18 cellular contexts compared by ENCODE assay signal in genomic region chr1:51624851-51625250, GRCh38. TPM values are rescaled to one million over a fixed set of nuclear protein-coding genes. Genes with fewer than 3 reads are reported as not detected.
DNase-seq lines count a peak whose midpoint lies in the region; ATAC-seq, FAIRE-seq and TF ChIP-seq lines count a peak whose summit lies in the region.
"Had no signal": no experiment of that assay in that cellular context is flagged by ENCODE, and none has a peak within 500 bp of the region (broad histone marks: within the 10 kb centered on the region; RNA-seq: fewer than 3 reads in every experiment).

No MANE protein-coding gene starts in this region.

- peak overlapping the region; percentile 66 for H3K27ac ChIP-seq in Panc1 (ENCODE audit: low read length)
- peak overlapping the region; percentile 1 for H3K27ac ChIP-seq in substantia nigra (ENCODE audit: low read depth, low read length, poor library complexity, severe bottlenecking)

- H3K4me1 ChIP-seq in Panc1 (ENCODE audit: control insufficient read depth, insufficient read depth, low read length), result peaks cover 44% of the 10 kb centered on the region

- intact Hi-C loops in Panc1 (cut with micrococcal nuclease; ENCODE audit: unreplicated experiment), result no loop called here

- CTCF ChIA-PET in Panc1 (lab: Charles Lee), result no interaction called here

- TF ChIP-seq CTCF in Panc1 (IDR thresholded peaks at IDR 0.05), result no peak
- TF ChIP-seq CTCF in fibroblast of pulmonary artery (IDR thresholded peaks at IDR 0.05; ENCODE audit: low read length, missing control alignments), result no peak

- no peak for FAIRE-seq in GM12892 (lab: Jason Lieb, UNC)
- FAIRE-seq: endothelial cell of umbilical vein, H1 had no signal

- no peaks in the 10 kb centered on the region for H3K9me3 ChIP-seq in Panc1 (ENCODE audit: control insufficient read depth, insufficient read depth, low read depth, low read length)
- H3K9me3 ChIP-seq: heart right ventricle had no signal

- peak; percentile 19 for DNase-seq in DMS153 treated with DMSO at 0.1 percent for 48 hours (lab: John Stamatoyannopoulos, UW; ENCODE audit: unreplicated experiment)
- DNase-seq in DMS153 (lab: John Stamatoyannopoulos, UW), result no peak
- no peak for DNase-seq in Panc1 (ENCODE audit: low read depth, low spot score)
- peak; percentile 13 for DNase-seq in fibroblast of pulmonary artery (ENCODE audit: low read depth)
- peak in 2 of 49 donors; percentile 7 to 25 for DNase-seq in substantia nigra (lab: John Stamatoyannopoulos, UW)
- DNase-seq in central memory CD4-positive, alpha-beta T cell, result no peak
- no peak for DNase-seq in activated T-cell treated with anti-CD3 and anti-CD28 coated beads for 4 hours
- DNase-seq in GM12892 (ENCODE audit: insufficient read length), result no peak
- DNase-seq: activated naive CD4-positive, alpha-beta T cell treated with anti-CD3 and anti-CD28 coated beads, Interleukin-2, amount 10 ng/mL, durations not matched to agents 7 days and 5 days; CD4-positive, alpha-beta memory T cell; heart right ventricle; KBM-7; naive thymus-derived CD8-positive, alpha-beta T cell; NCI-H524; retina; SHP77 treated with DMSO at 0.1 percent for 48 hours had no signal

- H3K27me3 ChIP-seq in Panc1 (ENCODE audit: control insufficient read depth, insufficient read depth, low read length), result no peaks in the 10 kb centered on the region
- H3K27me3 ChIP-seq: heart right ventricle had no signal

- in situ Hi-C loops in Panc1 (cut with HindIII; ENCODE audit: low pct_unique_long_range_greater_than_20kb, low sequenced_read_pairs), result no loop called here

- ATAC-seq in Panc1, result peak; percentile 36
- ATAC-seq: heart right ventricle; naive thymus-derived CD8-positive, alpha-beta T cell had no signal

- no TSS peak for BruUV-seq in Panc1 (replicated peaks; lab: Mats Ljungman, UMichigan)

- POLR2A ChIA-PET in Panc1 (lab: Charles Lee), result no interaction called here

- TF ChIP-seq POLR2A in GM12892 (IDR thresholded peaks at IDR 0.05; ENCODE audit: low read depth, low read length), result no peak

- H3K4me3 ChIP-seq in Panc1 (ENCODE audit: low read depth in 2 of 2, low read length in 2 of 2) (no peak overlapping the region), fibroblast of pulmonary artery (replicated peaks; ENCODE audit: low read depth, low read length) (no peak overlapping the region)
- H3K4me3 ChIP-seq: heart right ventricle had no signal

- H3K36me3 ChIP-seq in Panc1 (ENCODE audit: control insufficient read depth, insufficient read depth, low read length), result no peaks in the 10 kb centered on the region

RNA-seq across cellular contexts. Expression of gene OSBPL9, which starts 8.0 kb away (rescaled TPM):
- 85.5 TPM for total RNA-seq in Panc1 (2021; ENCODE audit: unreplicated experiment)
- 63.5 TPM for polyA plus RNA-seq in Panc1 (2012; ENCODE audit: insufficient read length)
- 94.1 TPM for polyA plus RNA-seq in GM12892 (2012; ENCODE audit: missing spikeins)

Comparison
In these comparisons a context has a peak if more than half of its experiments do, and no peak if none do; other contexts are left out.
1. DNase-seq: peak in DMS153 treated with DMSO at 0.1 percent for 48 hours (single experiment) and fibroblast of pulmonary artery (single experiment); none in DMS153 (single experiment), Panc1 (single experiment), central memory CD4-positive, alpha-beta T cell (single experiment), activated T-cell treated with anti-CD3 and anti-CD28 coated beads for 4 hours (single experiment) and GM12892 (single experiment).